Comparison of ENCODE assay signal across 8 cellular contexts in genomic region chr3:33717616-33717865, GRCh38. TPM values are rescaled to one million over a fixed set of nuclear protein-coding genes. Genes with fewer than 3 reads are reported as not detected.
DNase-seq lines count a peak whose midpoint lies in the region; ATAC-seq and TF ChIP-seq lines count a peak whose summit lies in the region.

No MANE protein-coding gene starts in this region.

- H3K79me2 ChIP-seq in DOHH2 (ENCODE audit: control insufficient read depth, low read length), result peaks cover 58% of the 10 kb centered on the region

- peak overlapping the region; percentile 92 for H3K4me3 Mint-ChIP-seq in activated T-helper 1 cell treated with anti-CD3 and anti-CD28 coated beads, Interleukin-12 subunit alpha, Interleukin-12 subunit beta, Interleukin-2, Interleukin-4 antibody, amounts not matched to agents 30 ng/mL and 10 ng/mL and 1 ng/mL, durations not matched to agents 14 hours and 24 hours and 36 hours
- H3K4me3 Mint-ChIP-seq in progenitor cell of endocrine pancreas (ENCODE audit: low read depth), result no peak overlapping the region

- peaks cover 3% of the 10 kb centered on the region for H3K27me3 Mint-ChIP-seq in activated T-helper 1 cell treated with anti-CD3 and anti-CD28 coated beads, Interleukin-12 subunit alpha, Interleukin-12 subunit beta, Interleukin-2, Interleukin-4 antibody, amounts not matched to agents 30 ng/mL and 10 ng/mL and 1 ng/mL, durations not matched to agents 14 hours and 24 hours and 36 hours (ENCODE audit: insufficient read depth)
- peaks cover 7% of the 10 kb centered on the region for H3K27me3 Mint-ChIP-seq in progenitor cell of endocrine pancreas

- H3K36me3 Mint-ChIP-seq in activated T-helper 1 cell treated with anti-CD3 and anti-CD28 coated beads, Interleukin-12 subunit alpha, Interleukin-12 subunit beta, Interleukin-2, Interleukin-4 antibody, amounts not matched to agents 30 ng/mL and 10 ng/mL and 1 ng/mL, durations not matched to agents 14 hours and 24 hours and 36 hours (ENCODE audit: low read depth), result peaks cover 4% of the 10 kb centered on the region
- H3K36me3 Mint-ChIP-seq in progenitor cell of endocrine pancreas (ENCODE audit: insufficient read depth), result no peaks in the 10 kb centered on the region

- H3K9me3 ChIP-seq in DOHH2 (ENCODE audit: control insufficient read depth, insufficient read depth, low read length) (no peaks in the 10 kb centered on the region), HUES64 (ENCODE audit: insufficient read depth, low read depth, low read length) (no peaks in the 10 kb centered on the region)

- peaks cover 30% of the 10 kb centered on the region for H3K4me1 ChIP-seq in DOHH2 (ENCODE audit: control insufficient read depth, low read length)
- peaks cover 16% of the 10 kb centered on the region for H3K4me1 ChIP-seq in HUES64 (ENCODE audit: insufficient read depth, low read length)

- ATAC-seq in GM21528 (IDR thresholded peaks at IDR 0.05; ENCODE audit: low FRiP score, unreplicated experiment), result peak; percentile 71

- H3K27ac ChIP-seq in DOHH2 (ENCODE audit: low read depth, low read length) (peak overlapping the region; percentile 62), HUES64 (ENCODE audit: low read depth, low read length) (peak overlapping the region; percentile 90)

- peak overlapping the region; percentile 88 for H3K9ac ChIP-seq in HUES64 (ENCODE audit: low read depth, low read length)

- H3F3A ChIP-seq in DOHH2 (ENCODE audit: control insufficient read depth, insufficient read depth), result no peaks in the 10 kb centered on the region

- H3K4me3 ChIP-seq in DOHH2 (ENCODE audit: low read length), result peak overlapping the region; percentile 90
- peak overlapping the region; percentile 84 for H3K4me3 ChIP-seq in HUES64 (ENCODE audit: low read length)

- H3K27ac Mint-ChIP-seq in activated T-helper 1 cell treated with anti-CD3 and anti-CD28 coated beads, Interleukin-12 subunit alpha, Interleukin-12 subunit beta, Interleukin-2, Interleukin-4 antibody, amounts not matched to agents 30 ng/mL and 10 ng/mL and 1 ng/mL, durations not matched to agents 14 hours and 24 hours and 36 hours, result peak overlapping the region; percentile 80
- H3K27ac Mint-ChIP-seq in progenitor cell of endocrine pancreas, result peak overlapping the region; percentile 93

- WGBS in HUES64, result under 1% methylated on average over 26 of the region's 26 CpGs

- H3K4me2 ChIP-seq in DOHH2 (ENCODE audit: low read length), result peak overlapping the region; percentile 89

- H3K36me3 ChIP-seq in DOHH2 (ENCODE audit: control insufficient read depth, low read length) (peaks cover 22% of the 10 kb centered on the region), HUES64 (ENCODE audit: insufficient read depth, low read length) (no peaks in the 10 kb centered on the region)

- peaks cover 7% of the 10 kb centered on the region for H3K4me1 Mint-ChIP-seq in activated T-helper 1 cell treated with anti-CD3 and anti-CD28 coated beads, Interleukin-12 subunit alpha, Interleukin-12 subunit beta, Interleukin-2, Interleukin-4 antibody, amounts not matched to agents 30 ng/mL and 10 ng/mL and 1 ng/mL, durations not matched to agents 14 hours and 24 hours and 36 hours (ENCODE audit: low read depth)
- peaks cover 8% of the 10 kb centered on the region for H3K4me1 Mint-ChIP-seq in progenitor cell of endocrine pancreas (ENCODE audit: low read depth)

- H4K20me1 ChIP-seq in DOHH2 (ENCODE audit: control insufficient read depth, insufficient read depth, low read depth, low read length), result peaks cover 10% of the 10 kb centered on the region

- H3K27me3 ChIP-seq in DOHH2 (ENCODE audit: control insufficient read depth, low read length) (no peaks in the 10 kb centered on the region), HUES64 (ENCODE audit: insufficient read depth, low read length) (no peaks in the 10 kb centered on the region)

- DNase-seq in activated T-helper 1 cell treated with anti-CD3 and anti-CD28 coated beads, Interleukin-12 subunit alpha, Interleukin-12 subunit beta, Interleukin-2, Interleukin-4 antibody, amounts not matched to agents 30 ng/mL and 10 ng/mL and 1 ng/mL, durations not matched to agents 14 hours and 24 hours and 36 hours (ENCODE audit: low spot score), result no peak
- DNase-seq in head of caudate nucleus (peak in 22 of 42 donors; percentile 11 to 58 (median 43)), progenitor cell of endocrine pancreas (ENCODE audit: low spot score, unreplicated experiment) (peak; percentile 43), DMS114 treated with DMSO at 0.1 percent for 48 hours (lab: John Stamatoyannopoulos, UW; ENCODE audit: unreplicated experiment) (no peak), HPDE6-E6E7 (ENCODE audit: extremely low spot score) (no peak)

- no peaks in the 10 kb centered on the region for H3K9me3 Mint-ChIP-seq in activated T-helper 1 cell treated with anti-CD3 and anti-CD28 coated beads, Interleukin-12 subunit alpha, Interleukin-12 subunit beta, Interleukin-2, Interleukin-4 antibody, amounts not matched to agents 30 ng/mL and 10 ng/mL and 1 ng/mL, durations not matched to agents 14 hours and 24 hours and 36 hours
- no peaks in the 10 kb centered on the region for H3K9me3 Mint-ChIP-seq in progenitor cell of endocrine pancreas (ENCODE audit: low read depth)

- intact Hi-C loops in activated T-helper 1 cell treated with anti-CD3 and anti-CD28 coated beads, Interleukin-12 subunit alpha, Interleukin-12 subunit beta, Interleukin-2, Interleukin-4 antibody, amounts not matched to agents 30 ng/mL and 10 ng/mL and 1 ng/mL, durations not matched to agents 14 hours and 24 hours and 36 hours (cut with micrococcal nuclease), result loop anchor here (2.0 kb wide), 1 partner anchor 73 kb away; no protein-coding TSS in a partner anchor
- intact Hi-C loops in head of caudate nucleus (cut with DNase I), result loop anchor here (5.0 kb wide), 3 partner anchors 60 to 275 kb away; partner anchors contain the start of gene UBP1

- TF ChIP-seq CTCF in DOHH2 (IDR thresholded peaks at IDR 0.05; ENCODE audit: low read depth, low read length, poor library complexity, severe bottlenecking), result no peak
- TF ChIP-seq CTCF in progenitor cell of endocrine pancreas (IDR thresholded peaks at IDR 0.05; ENCODE audit: unreplicated experiment), result no peak

- no peaks in the 10 kb centered on the region for H3K9me2 ChIP-seq in DOHH2 (replicated peaks; ENCODE audit: control insufficient read depth, low read length)

RNA-seq across cellular contexts. Expression of gene CLASP2, which starts 0.5 kb away (rescaled TPM):
- 26.4 TPM for polyA plus RNA-seq in HUES64 (2013, experiment 1 of 2)
- polyA plus RNA-seq in HUES64 (2013, experiment 2 of 2), result 26.0 TPM
- total RNA-seq in activated T-helper 1 cell treated with anti-CD3 and anti-CD28 coated beads, Interleukin-12 subunit alpha, Interleukin-12 subunit beta, Interleukin-2, Interleukin-4 antibody, amounts not matched to agents 30 ng/mL and 10 ng/mL and 1 ng/mL, durations not matched to agents 14 hours and 24 hours and 36 hours, result 61.9 and 67.0 TPM in 2 replicates
- total RNA-seq in progenitor cell of endocrine pancreas, result 58.4 and 68.3 TPM in 2 replicates

Comparison
In these comparisons a context has a peak if more than half of its experiments do, and no peak if none do; other contexts are left out.
1. DNase-seq: peak in head of caudate nucleus (22 of 42) and progenitor cell of endocrine pancreas (single experiment); none in activated T-helper 1 cell treated with anti-CD3 and anti-CD28 coated beads, Interleukin-12 subunit alpha, Interleukin-12 subunit beta, Interleukin-2, Interleukin-4 antibody, amounts not matched to agents 30 ng/mL and 10 ng/mL and 1 ng/mL, durations not matched to agents 14 hours and 24 hours and 36 hours (single experiment), DMS114 treated with DMSO at 0.1 percent for 48 hours (single experiment) and HPDE6-E6E7 (single experiment).